Comparison of ENCODE assay signal across 1 cellular context in genomic region chr17:67647482-67647881, GRCh38.
TF ChIP-seq lines count a peak whose summit lies in the region.

No MANE protein-coding gene starts in this region.

TF ChIP-seq in GM23338, 12 proteins besides CTCF, POLR2A, EP300 and RAD21 (continued from another document):
- TF ChIP-seq ZNF462 (CRISPR knock-in tag; IDR thresholded peaks at IDR 0.05) (no peak), NANOG (IDR thresholded peaks at IDR 0.05; ENCODE audit: borderline replicate concordance) (no peak), POLR2AphosphoS5 (IDR thresholded peaks at IDR 0.05; ENCODE audit: low read depth) (no peak), REST (IDR thresholded peaks at IDR 0.05; ENCODE audit: unreplicated experiment) (no peak), EZH2 (IDR thresholded peaks at IDR 0.05; ENCODE audit: low read depth, unreplicated experiment) (no peak), CREB1 (CRISPR knock-in tag; IDR thresholded peaks at IDR 0.05; ENCODE audit: low read depth) (no peak), JUNB (IDR thresholded peaks at IDR 0.05; ENCODE audit: unreplicated experiment) (no peak), ZNF114 (CRISPR knock-in tag; IDR thresholded peaks at IDR 0.05) (no peak), EZH2phosphoT487 (IDR thresholded peaks at IDR 0.05; ENCODE audit: unreplicated experiment) (no peak), ZNF331 (CRISPR knock-in tag; IDR thresholded peaks at IDR 0.05; ENCODE audit: low read depth) (no peak), ETS1 (IDR thresholded peaks at IDR 0.05) (no peak)
